Comparison of ENCODE assay signal across 12 cellular contexts in genomic region chr10:77554996-77555397, GRCh38.
DNase-seq lines count a peak whose midpoint lies in the region; ATAC-seq, FAIRE-seq and TF ChIP-seq lines count a peak whose summit lies in the region.
"Had no signal": no experiment of that assay in that cellular context is flagged by ENCODE, and none has a peak within 500 bp of the region (broad histone marks: within the 10 kb centered on the region; RNA-seq: fewer than 3 reads in every experiment).

No MANE protein-coding gene starts in this region.

- H3K4me1 Mint-ChIP-seq in astrocyte (ENCODE audit: low read depth, unreplicated experiment): peaks cover 20% of the 10 kb centered on the region

- peak overlapping the region; percentile 56 for H3K27ac Mint-ChIP-seq in astrocyte (ENCODE audit: unreplicated experiment)

- intact Hi-C loops in lower leg skin (cut with DNase I; ENCODE audit: low total_unique reads): no loop called here

- H3K4me3 ChIP-seq in astrocyte (ENCODE audit: insufficient read depth, low read depth, low read length) (no peak overlapping the region), lower leg skin (ENCODE audit: low read depth, poor library complexity, severe bottlenecking) (no peak overlapping the region), thoracic aorta (no peak overlapping the region)
- H3K4me3 ChIP-seq: cardiac muscle cell, PC-9 had no signal

- H3K9ac ChIP-seq in astrocyte (ENCODE audit: low read length): no peak overlapping the region

- H3K4me1 ChIP-seq in astrocyte (ENCODE audit: insufficient read depth, low read length) (peaks cover 4% of the 10 kb centered on the region), thoracic aorta (ENCODE audit: control insufficient read depth in 1 of 2, low read depth in 2 of 2) (peaks cover 71 to 98% of the 10 kb centered on the region in 2 donors)

- H3K27me3 Mint-ChIP-seq in astrocyte (ENCODE audit: low read depth, unreplicated experiment): no peaks in the 10 kb centered on the region

- DNase-seq in NOMO-1 treated with DMSO at 0.1 percent for 48 hours (lab: John Stamatoyannopoulos, UW; ENCODE audit: unreplicated experiment): peak; percentile 30
- DNase-seq in astrocyte (ENCODE audit: low read depth): no peak
- DNase-seq in lower leg skin (ENCODE audit: low spot score in 2 of 2): peak; percentile 20 to 82
- no peak for DNase-seq in thoracic aorta (ENCODE audit: low spot score)
- no peak for DNase-seq in RKO (ENCODE audit: low spot score)
- no peak for DNase-seq in NCI-H2107 (lab: John Stamatoyannopoulos, UW)
- no peak for DNase-seq in ureter (ENCODE audit: low spot score)
- DNase-seq: activated T-cell treated with anti-CD3 and anti-CD28 coated beads, Interleukin-2, amount 50 U/mL, for 4 hours; NCI-H1694; PC-9 had no signal

- peak overlapping the region; percentile 17 for H3K4me3 Mint-ChIP-seq in astrocyte (ENCODE audit: unreplicated experiment)
- H3K4me3 Mint-ChIP-seq: activated T-cell treated with anti-CD3 and anti-CD28 coated beads, Interleukin-2, amount 50 U/mL, for 4 hours had no signal

- ATAC-seq in thoracic aorta (ENCODE audit: insufficient number of reproducible peaks, low FRiP score, low read depth): no peak
- ATAC-seq in GM18868 (IDR thresholded peaks at IDR 0.05; ENCODE audit: unreplicated experiment): no peak
- ATAC-seq: activated T-cell treated with anti-CD3 and anti-CD28 coated beads, Interleukin-2, amount 50 U/mL, for 4 hours had no signal

- no peak overlapping the region for H2AFZ ChIP-seq in astrocyte (ENCODE audit: low read depth, low read length)
- H2AFZ ChIP-seq: PC-9 had no signal

- H4K20me1 ChIP-seq in astrocyte (ENCODE audit: insufficient read depth, low read length): peaks cover 9% of the 10 kb centered on the region

- no peak for TF ChIP-seq CTCF in astrocyte (IDR thresholded peaks at IDR 0.05; ENCODE audit: insufficient read depth, low read depth, low read length)
- no peak for TF ChIP-seq CTCF in lower leg skin (IDR thresholded peaks at IDR 0.05)
- TF ChIP-seq CTCF in thoracic aorta (IDR thresholded peaks at IDR 0.05): no peak

- H3K4me2 ChIP-seq in astrocyte (ENCODE audit: low read length): no peak overlapping the region
- H3K4me2 ChIP-seq: PC-9 had no signal

- peaks cover 12% of the 10 kb centered on the region for H3K36me3 Mint-ChIP-seq in astrocyte (ENCODE audit: low read depth, unreplicated experiment)

- no peak for FAIRE-seq in astrocyte (lab: Jason Lieb, UNC)

- H3K27ac ChIP-seq in astrocyte (ENCODE audit: low read depth, low read length) (no peak overlapping the region), thoracic aorta (peak overlapping the region; percentile 74 to 87)
- H3K27ac ChIP-seq: cardiac muscle cell, PC-9 had no signal

- no peaks in the 10 kb centered on the region for H3K36me3 ChIP-seq in astrocyte (ENCODE audit: insufficient read depth, low read length)
- H3K36me3 ChIP-seq in thoracic aorta: no peaks in the 10 kb centered on the region
- H3K36me3 ChIP-seq: cardiac muscle cell had no signal

- 75% methylated on average over 7 of the region's 7 CpGs for WGBS in lower leg skin, 2 donors

- H3K9me3 Mint-ChIP-seq in astrocyte (ENCODE audit: unreplicated experiment): no peaks in the 10 kb centered on the region
- H3K9me3 Mint-ChIP-seq: activated T-cell treated with anti-CD3 and anti-CD28 coated beads, Interleukin-2, amount 50 U/mL, for 4 hours had no signal

- H3K9me3 ChIP-seq in astrocyte (ENCODE audit: insufficient read depth, low read depth, low read length) (no peaks in the 10 kb centered on the region), thoracic aorta (no peaks in the 10 kb centered on the region)

- no peak for TF ChIP-seq POLR2A in lower leg skin (IDR thresholded peaks at IDR 0.05)

- no peaks in the 10 kb centered on the region for H3K27me3 ChIP-seq in astrocyte (ENCODE audit: insufficient read depth, low read length)
- no peaks in the 10 kb centered on the region for H3K27me3 ChIP-seq in thoracic aorta (replicated peaks; ENCODE audit: insufficient read depth)
- H3K27me3 ChIP-seq: cardiac muscle cell had no signal

- peaks cover 12% of the 10 kb centered on the region for H3K79me2 ChIP-seq in astrocyte (ENCODE audit: insufficient read depth, low read length)

Comparison
In these comparisons a context has a peak if more than half of its experiments do, and no peak if none do; other contexts are left out.
1. DNase-seq: peak in NOMO-1 treated with DMSO at 0.1 percent for 48 hours (single experiment) and lower leg skin (2 of 2); none in astrocyte (single experiment), thoracic aorta (single experiment), RKO (single experiment), NCI-H2107 (single experiment) and ureter (single experiment).